ENCODE assay signal across 1 cellular context in the genomic region with DNA sequence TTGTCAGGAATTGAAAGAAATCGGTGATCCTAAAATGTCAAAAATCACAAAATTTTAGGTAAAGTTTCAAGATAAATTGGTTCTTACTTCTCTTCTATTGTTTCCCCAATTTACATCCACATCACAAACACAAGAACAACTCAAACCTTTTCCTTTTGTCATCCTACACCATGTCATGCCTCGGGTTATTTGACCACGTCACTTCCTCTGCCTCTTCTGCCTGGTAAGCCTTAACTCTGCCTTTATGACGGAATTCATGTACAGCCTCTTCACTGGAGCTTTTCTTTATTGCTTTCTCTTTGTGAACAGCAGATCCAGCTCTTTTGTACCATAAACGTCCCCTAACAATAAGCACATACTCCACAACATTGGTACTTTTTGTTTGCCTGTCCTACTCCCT.
TF ChIP-seq lines count a peak whose summit lies in the region.

No MANE protein-coding gene starts in this region.

TF ChIP-seq in H1, 55 proteins besides CTCF, POLR2A, EP300 and RAD21 (continued from another document):
- TF ChIP-seq, protein P1, sequence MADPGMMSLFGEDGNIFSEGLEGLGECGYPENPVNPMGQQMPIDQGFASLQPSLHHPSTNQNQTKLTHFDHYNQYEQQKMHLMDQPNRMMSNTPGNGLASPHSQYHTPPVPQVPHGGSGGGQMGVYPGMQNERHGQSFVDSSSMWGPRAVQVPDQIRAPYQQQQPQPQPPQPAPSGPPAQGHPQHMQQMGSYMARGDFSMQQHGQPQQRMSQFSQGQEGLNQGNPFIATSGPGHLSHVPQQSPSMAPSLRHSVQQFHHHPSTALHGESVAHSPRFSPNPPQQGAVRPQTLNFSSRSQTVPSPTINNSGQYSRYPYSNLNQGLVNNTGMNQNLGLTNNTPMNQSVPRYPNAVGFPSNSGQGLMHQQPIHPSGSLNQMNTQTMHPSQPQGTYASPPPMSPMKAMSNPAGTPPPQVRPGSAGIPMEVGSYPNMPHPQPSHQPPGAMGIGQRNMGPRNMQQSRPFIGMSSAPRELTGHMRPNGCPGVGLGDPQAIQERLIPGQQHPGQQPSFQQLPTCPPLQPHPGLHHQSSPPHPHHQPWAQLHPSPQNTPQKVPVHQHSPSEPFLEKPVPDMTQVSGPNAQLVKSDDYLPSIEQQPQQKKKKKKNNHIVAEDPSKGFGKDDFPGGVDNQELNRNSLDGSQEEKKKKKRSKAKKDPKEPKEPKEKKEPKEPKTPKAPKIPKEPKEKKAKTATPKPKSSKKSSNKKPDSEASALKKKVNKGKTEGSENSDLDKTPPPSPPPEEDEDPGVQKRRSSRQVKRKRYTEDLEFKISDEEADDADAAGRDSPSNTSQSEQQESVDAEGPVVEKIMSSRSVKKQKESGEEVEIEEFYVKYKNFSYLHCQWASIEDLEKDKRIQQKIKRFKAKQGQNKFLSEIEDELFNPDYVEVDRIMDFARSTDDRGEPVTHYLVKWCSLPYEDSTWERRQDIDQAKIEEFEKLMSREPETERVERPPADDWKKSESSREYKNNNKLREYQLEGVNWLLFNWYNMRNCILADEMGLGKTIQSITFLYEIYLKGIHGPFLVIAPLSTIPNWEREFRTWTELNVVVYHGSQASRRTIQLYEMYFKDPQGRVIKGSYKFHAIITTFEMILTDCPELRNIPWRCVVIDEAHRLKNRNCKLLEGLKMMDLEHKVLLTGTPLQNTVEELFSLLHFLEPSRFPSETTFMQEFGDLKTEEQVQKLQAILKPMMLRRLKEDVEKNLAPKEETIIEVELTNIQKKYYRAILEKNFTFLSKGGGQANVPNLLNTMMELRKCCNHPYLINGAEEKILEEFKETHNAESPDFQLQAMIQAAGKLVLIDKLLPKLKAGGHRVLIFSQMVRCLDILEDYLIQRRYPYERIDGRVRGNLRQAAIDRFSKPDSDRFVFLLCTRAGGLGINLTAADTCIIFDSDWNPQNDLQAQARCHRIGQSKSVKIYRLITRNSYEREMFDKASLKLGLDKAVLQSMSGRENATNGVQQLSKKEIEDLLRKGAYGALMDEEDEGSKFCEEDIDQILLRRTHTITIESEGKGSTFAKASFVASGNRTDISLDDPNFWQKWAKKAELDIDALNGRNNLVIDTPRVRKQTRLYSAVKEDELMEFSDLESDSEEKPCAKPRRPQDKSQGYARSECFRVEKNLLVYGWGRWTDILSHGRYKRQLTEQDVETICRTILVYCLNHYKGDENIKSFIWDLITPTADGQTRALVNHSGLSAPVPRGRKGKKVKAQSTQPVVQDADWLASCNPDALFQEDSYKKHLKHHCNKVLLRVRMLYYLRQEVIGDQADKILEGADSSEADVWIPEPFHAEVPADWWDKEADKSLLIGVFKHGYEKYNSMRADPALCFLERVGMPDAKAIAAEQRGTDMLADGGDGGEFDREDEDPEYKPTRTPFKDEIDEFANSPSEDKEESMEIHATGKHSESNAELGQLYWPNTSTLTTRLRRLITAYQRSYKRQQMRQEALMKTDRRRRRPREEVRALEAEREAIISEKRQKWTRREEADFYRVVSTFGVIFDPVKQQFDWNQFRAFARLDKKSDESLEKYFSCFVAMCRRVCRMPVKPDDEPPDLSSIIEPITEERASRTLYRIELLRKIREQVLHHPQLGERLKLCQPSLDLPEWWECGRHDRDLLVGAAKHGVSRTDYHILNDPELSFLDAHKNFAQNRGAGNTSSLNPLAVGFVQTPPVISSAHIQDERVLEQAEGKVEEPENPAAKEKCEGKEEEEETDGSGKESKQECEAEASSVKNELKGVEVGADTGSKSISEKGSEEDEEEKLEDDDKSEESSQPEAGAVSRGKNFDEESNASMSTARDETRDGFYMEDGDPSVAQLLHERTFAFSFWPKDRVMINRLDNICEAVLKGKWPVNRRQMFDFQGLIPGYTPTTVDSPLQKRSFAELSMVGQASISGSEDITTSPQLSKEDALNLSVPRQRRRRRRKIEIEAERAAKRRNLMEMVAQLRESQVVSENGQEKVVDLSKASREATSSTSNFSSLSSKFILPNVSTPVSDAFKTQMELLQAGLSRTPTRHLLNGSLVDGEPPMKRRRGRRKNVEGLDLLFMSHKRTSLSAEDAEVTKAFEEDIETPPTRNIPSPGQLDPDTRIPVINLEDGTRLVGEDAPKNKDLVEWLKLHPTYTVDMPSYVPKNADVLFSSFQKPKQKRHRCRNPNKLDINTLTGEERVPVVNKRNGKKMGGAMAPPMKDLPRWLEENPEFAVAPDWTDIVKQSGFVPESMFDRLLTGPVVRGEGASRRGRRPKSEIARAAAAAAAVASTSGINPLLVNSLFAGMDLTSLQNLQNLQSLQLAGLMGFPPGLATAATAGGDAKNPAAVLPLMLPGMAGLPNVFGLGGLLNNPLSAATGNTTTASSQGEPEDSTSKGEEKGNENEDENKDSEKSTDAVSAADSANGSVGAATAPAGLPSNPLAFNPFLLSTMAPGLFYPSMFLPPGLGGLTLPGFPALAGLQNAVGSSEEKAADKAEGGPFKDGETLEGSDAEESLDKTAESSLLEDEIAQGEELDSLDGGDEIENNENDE (IDR thresholded peaks at IDR 0.05; ENCODE audit: insufficient replicate concordance, low read length): no peak
- TF ChIP-seq TAF1 (IDR thresholded peaks at IDR 0.05; ENCODE audit: low read depth, low read length): no peak
- TF ChIP-seq RFX5 (IDR thresholded peaks at IDR 0.05; ENCODE audit: borderline replicate concordance, low read depth, low read length): no peak
- TF ChIP-seq RNF2 (IDR thresholded peaks at IDR 0.05; ENCODE audit: borderline replicate concordance, low read depth, low read length, missing control alignments, poor library complexity, severe bottlenecking): no peak
- TF ChIP-seq SRF (IDR thresholded peaks at IDR 0.05; ENCODE audit: low read depth, low read length): no peak
TF ChIP-seq in H1: peak in this region for 0.
